20 cellular contexts compared by ENCODE assay signal in genomic region chr10:89946106-89946505, GRCh38.
DNase-seq lines count a peak whose midpoint lies in the region; ATAC-seq and TF ChIP-seq lines count a peak whose summit lies in the region.
"Had no signal": no experiment of that assay in that cellular context is flagged by ENCODE, and none has a peak within 500 bp of the region (broad histone marks: within the 10 kb centered on the region; RNA-seq: fewer than 3 reads in every experiment).

No MANE protein-coding gene starts in this region.

- no peak overlapping the region for H2AFZ ChIP-seq in KMS-11 (ENCODE audit: low read depth)
- H2AFZ ChIP-seq: PC-9 had no signal

- H3K79me2 ChIP-seq in KMS-11 (ENCODE audit: insufficient read depth, low read depth): no peaks in the 10 kb centered on the region

- no peak for ATAC-seq in CD4-positive, CD25-positive, alpha-beta regulatory T cell (ENCODE audit: low read depth in 2 of 2)
- ATAC-seq in central memory CD8-positive, alpha-beta T cell (replicated peaks; ENCODE audit: extremely low read depth, poor library complexity, severe bottlenecking): no peak
- no peak for ATAC-seq in naive thymus-derived CD4-positive, alpha-beta T cell
- ATAC-seq in HG02610 (IDR thresholded peaks at IDR 0.05; ENCODE audit: unreplicated experiment): no peak
- ATAC-seq: activated CD8-positive, alpha-beta memory T cell treated with anti-CD3 and anti-CD28 coated beads, Interleukin-2, amount 10 ng/mL, durations not matched to agents 7 days and 5 days; foreskin keratinocyte; stimulated activated naive B cell treated with anti-CD40 and anti-IgM and Interleukin-4, amounts not matched to agents 10 μg/mL and 1 μg/mL and 100 μg/mL, for 72 hours; upper lobe of right lung; WTC11 had no signal

- TF ChIP-seq CTCF in KMS-11 (conservative IDR thresholded peaks at IDR 0.05; ENCODE audit: low read depth, low read length) (no peak), nephron progenitor cell (IDR thresholded peaks at IDR 0.05) (no peak)

- H3K4me3 Mint-ChIP-seq in CD4-positive, CD25-positive, alpha-beta regulatory T cell: no peak overlapping the region
- peak overlapping the region; percentile 18 for H3K4me3 Mint-ChIP-seq in central memory CD8-positive, alpha-beta T cell
- H3K4me3 Mint-ChIP-seq in naive thymus-derived CD4-positive, alpha-beta T cell: peak overlapping the region in 6 of 10 donors; percentile 27 to 55 (median 42)
- no peak overlapping the region for H3K4me3 Mint-ChIP-seq in nephron progenitor cell
- H3K4me3 Mint-ChIP-seq: activated CD8-positive, alpha-beta memory T cell treated with anti-CD3 and anti-CD28 coated beads, Interleukin-2, amount 10 ng/mL, durations not matched to agents 7 days and 5 days; brain; WTC11 had no signal

- peaks cover 0 to 6% (median 2%) of the 10 kb centered on the region in 4 donors for H3K4me1 Mint-ChIP-seq in CD4-positive, CD25-positive, alpha-beta regulatory T cell
- no peaks in the 10 kb centered on the region for H3K4me1 Mint-ChIP-seq in central memory CD8-positive, alpha-beta T cell
- peaks cover 0 to 14% (median 12%) of the 10 kb centered on the region in 7 donors for H3K4me1 Mint-ChIP-seq in naive thymus-derived CD4-positive, alpha-beta T cell
- H3K4me1 Mint-ChIP-seq in nephron progenitor cell: no peaks in the 10 kb centered on the region
- H3K4me1 Mint-ChIP-seq: brain, WTC11 had no signal

- H3K27ac ChIP-seq in CD4-positive, CD25-positive, alpha-beta regulatory T cell (ENCODE audit: insufficient read depth, low read length, poor library complexity, severe bottlenecking): no peak overlapping the region
- H3K27ac ChIP-seq in KMS-11: no peak overlapping the region
- no peak overlapping the region for H3K27ac ChIP-seq in naive thymus-derived CD4-positive, alpha-beta T cell (ENCODE audit: low read depth, low read length)
- H3K27ac ChIP-seq: C4-2B, foreskin keratinocyte, PC-9, upper lobe of right lung had no signal

- peak overlapping the region; percentile 10 for H3K4me3 ChIP-seq in CD4-positive, CD25-positive, alpha-beta regulatory T cell (ENCODE audit: low read depth, low read length)
- no peak overlapping the region for H3K4me3 ChIP-seq in KMS-11 (IDR thresholded peaks at IDR 0.05; ENCODE audit: insufficient read depth, low read depth, low read length)
- H3K4me3 ChIP-seq in naive thymus-derived CD4-positive, alpha-beta T cell (ENCODE audit: low read length): no peak overlapping the region
- H3K4me3 ChIP-seq: PC-9, upper lobe of right lung had no signal

- no peaks in the 10 kb centered on the region for H3K27me3 Mint-ChIP-seq in CD4-positive, CD25-positive, alpha-beta regulatory T cell
- H3K27me3 Mint-ChIP-seq in central memory CD8-positive, alpha-beta T cell: no peaks in the 10 kb centered on the region
- H3K27me3 Mint-ChIP-seq in naive thymus-derived CD4-positive, alpha-beta T cell: peaks cover 0 to 4% (median 0%) of the 10 kb centered on the region in 5 donors
- H3K27me3 Mint-ChIP-seq in nephron progenitor cell (ENCODE audit: low read depth, poor library complexity): no peaks in the 10 kb centered on the region

- peak in 1 of 3 donors; percentile 54 for DNase-seq in CD4-positive, CD25-positive, alpha-beta regulatory T cell
- no peak for DNase-seq in central memory CD8-positive, alpha-beta T cell (ENCODE audit: low spot score in 2 of 2)
- no peak for DNase-seq in naive thymus-derived CD4-positive, alpha-beta T cell
- DNase-seq in nephron progenitor cell (no peak), DMS153 (lab: John Stamatoyannopoulos, UW) (no peak)
- no peak for DNase-seq in activated CD4-positive, CD25-positive, alpha-beta regulatory T cell (lab: John Stamatoyannopoulos, UW)
- DNase-seq: activated CD8-positive, alpha-beta memory T cell treated with anti-CD3 and anti-CD28 coated beads, Interleukin-2, amount 10 ng/mL, durations not matched to agents 7 days and 5 days; effector CD4-positive, alpha-beta T cell; foreskin keratinocyte; Kasumi-1; NCI-H1694 treated with DMSO at 0.1 percent for 48 hours; NCI-H510A treated with DMSO at 0.1 percent for 48 hours; PC-9; stimulated activated naive B cell treated with anti-CD40 and anti-IgM and Interleukin-4, amounts not matched to agents 10 μg/mL and 1 μg/mL and 100 μg/mL, for 72 hours; upper lobe of right lung had no signal

- H3K27ac Mint-ChIP-seq in CD4-positive, CD25-positive, alpha-beta regulatory T cell: no peak overlapping the region
- H3K27ac Mint-ChIP-seq in central memory CD8-positive, alpha-beta T cell (ENCODE audit: low read depth): peak overlapping the region; percentile 23
- H3K27ac Mint-ChIP-seq in naive thymus-derived CD4-positive, alpha-beta T cell: no peak overlapping the region
- H3K27ac Mint-ChIP-seq in nephron progenitor cell: no peak overlapping the region
- H3K27ac Mint-ChIP-seq: activated CD8-positive, alpha-beta memory T cell treated with anti-CD3 and anti-CD28 coated beads, Interleukin-2, amount 10 ng/mL, durations not matched to agents 7 days and 5 days; brain; stimulated activated naive B cell treated with anti-CD40 and anti-IgM and Interleukin-4, amounts not matched to agents 10 μg/mL and 1 μg/mL and 100 μg/mL, for 72 hours; WTC11 had no signal

- no peaks in the 10 kb centered on the region for H3K9me3 ChIP-seq in CD4-positive, CD25-positive, alpha-beta regulatory T cell (ENCODE audit: control insufficient read depth in 2 of 2, low read length in 2 of 2)
- H3K9me3 ChIP-seq in naive thymus-derived CD4-positive, alpha-beta T cell (ENCODE audit: control insufficient read depth in 2 of 3, low read length in 3 of 3): no peaks in the 10 kb centered on the region
- H3K9me3 ChIP-seq: upper lobe of right lung had no signal

- peak overlapping the region; percentile 32 for H3K4me2 ChIP-seq in KMS-11
- H3K4me2 ChIP-seq: PC-9 had no signal

- no peak overlapping the region for H3K9ac ChIP-seq in KMS-11

- peaks cover 2% of the 10 kb centered on the region for H3K27me3 ChIP-seq in CD4-positive, CD25-positive, alpha-beta regulatory T cell (ENCODE audit: control insufficient read depth, insufficient read depth, low read length)
- H3K27me3 ChIP-seq in KMS-11 (ENCODE audit: insufficient read depth, low read depth): no peaks in the 10 kb centered on the region; the same call in 1 of the 2 replicates
- H3K27me3 ChIP-seq in naive thymus-derived CD4-positive, alpha-beta T cell (ENCODE audit: control insufficient read depth in 2 of 2, insufficient read depth in 2 of 2, low read length in 2 of 2): no peaks in the 10 kb centered on the region
- H3K27me3 ChIP-seq: foreskin keratinocyte, upper lobe of right lung had no signal

- no peaks in the 10 kb centered on the region for H4K20me1 ChIP-seq in KMS-11 (ENCODE audit: insufficient read depth)

- intact Hi-C loops in naive thymus-derived CD4-positive, alpha-beta T cell (cut with micrococcal nuclease): no loop called here

- CTCF ChIA-PET in naive thymus-derived CD4-positive, alpha-beta T cell (lab: Charles Lee): no interaction called here

- no peaks in the 10 kb centered on the region for H3K36me3 Mint-ChIP-seq in CD4-positive, CD25-positive, alpha-beta regulatory T cell
- H3K36me3 Mint-ChIP-seq in central memory CD8-positive, alpha-beta T cell (ENCODE audit: insufficient read depth): no peaks in the 10 kb centered on the region
- H3K36me3 Mint-ChIP-seq in naive thymus-derived CD4-positive, alpha-beta T cell: no peaks in the 10 kb centered on the region
- H3K36me3 Mint-ChIP-seq in nephron progenitor cell (ENCODE audit: low read depth): no peaks in the 10 kb centered on the region
- H3K36me3 Mint-ChIP-seq: activated CD8-positive, alpha-beta memory T cell treated with anti-CD3 and anti-CD28 coated beads, Interleukin-2, amount 10 ng/mL, durations not matched to agents 7 days and 5 days; brain; WTC11 had no signal

- no peaks in the 10 kb centered on the region for H3K36me3 ChIP-seq in CD4-positive, CD25-positive, alpha-beta regulatory T cell (ENCODE audit: control insufficient read depth, insufficient read depth, low read length)
- no peaks in the 10 kb centered on the region for H3K36me3 ChIP-seq in KMS-11 (ENCODE audit: insufficient read depth)
- H3K36me3 ChIP-seq in naive thymus-derived CD4-positive, alpha-beta T cell (ENCODE audit: control insufficient read depth in 2 of 3, insufficient read depth in 3 of 3, low read length in 3 of 3): no peaks in the 10 kb centered on the region
- H3K36me3 ChIP-seq: upper lobe of right lung had no signal

- H3K9me3 Mint-ChIP-seq in CD4-positive, CD25-positive, alpha-beta regulatory T cell: peaks cover 0 to 10% (median 3%) of the 10 kb centered on the region in 7 donors
- H3K9me3 Mint-ChIP-seq in central memory CD8-positive, alpha-beta T cell: no peaks in the 10 kb centered on the region
- peaks cover 0 to 10% (median 0%) of the 10 kb centered on the region in 11 donors for H3K9me3 Mint-ChIP-seq in naive thymus-derived CD4-positive, alpha-beta T cell
- peaks cover 14% of the 10 kb centered on the region for H3K9me3 Mint-ChIP-seq in nephron progenitor cell

- POLR2A ChIA-PET in naive thymus-derived CD4-positive, alpha-beta T cell (lab: Charles Lee): no interaction called here

- no peaks in the 10 kb centered on the region for H3K4me1 ChIP-seq in CD4-positive, CD25-positive, alpha-beta regulatory T cell (ENCODE audit: control insufficient read depth, insufficient read depth, low read length, poor library complexity, severe bottlenecking)
- peaks cover 10% of the 10 kb centered on the region for H3K4me1 ChIP-seq in KMS-11 (ENCODE audit: low read depth, poor library complexity, severe bottlenecking)
- H3K4me1 ChIP-seq in naive thymus-derived CD4-positive, alpha-beta T cell (ENCODE audit: control insufficient read depth in 2 of 2, insufficient read depth in 2 of 2, low read length in 2 of 2): no peaks in the 10 kb centered on the region
- H3K4me1 ChIP-seq: foreskin keratinocyte, upper lobe of right lung had no signal

Comparison
In these comparisons a context has a peak if more than half of its experiments do, and no peak if none do; other contexts are left out.
1. H3K4me3 Mint-ChIP-seq: peak in central memory CD8-positive, alpha-beta T cell (single experiment) and naive thymus-derived CD4-positive, alpha-beta T cell (6 of 10); none in CD4-positive, CD25-positive, alpha-beta regulatory T cell (0 of 4) and nephron progenitor cell (single experiment).